Comparison of ENCODE assay signal across 1 cellular context in the genomic region with DNA sequence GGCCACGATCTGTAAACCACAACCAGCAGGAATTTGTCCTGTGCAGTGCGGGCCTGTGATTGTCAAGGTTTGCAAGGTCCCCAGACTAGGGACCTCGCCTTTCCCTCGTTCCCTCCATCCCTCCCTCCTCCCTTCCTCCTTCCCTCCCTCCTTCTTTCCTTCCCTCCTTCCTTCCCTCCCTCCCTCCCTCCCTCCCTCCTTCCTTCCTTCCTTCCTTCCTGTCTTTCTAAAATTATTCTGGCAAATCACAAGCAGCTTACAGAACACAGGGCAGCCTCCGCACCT.
TF ChIP-seq lines count a peak whose summit lies in the region.

No MANE protein-coding gene starts in this region.

TF ChIP-seq in GM23338, 12 proteins besides CTCF, POLR2A, EP300 and RAD21 (continued from another document):
- TF ChIP-seq, protein P1, sequence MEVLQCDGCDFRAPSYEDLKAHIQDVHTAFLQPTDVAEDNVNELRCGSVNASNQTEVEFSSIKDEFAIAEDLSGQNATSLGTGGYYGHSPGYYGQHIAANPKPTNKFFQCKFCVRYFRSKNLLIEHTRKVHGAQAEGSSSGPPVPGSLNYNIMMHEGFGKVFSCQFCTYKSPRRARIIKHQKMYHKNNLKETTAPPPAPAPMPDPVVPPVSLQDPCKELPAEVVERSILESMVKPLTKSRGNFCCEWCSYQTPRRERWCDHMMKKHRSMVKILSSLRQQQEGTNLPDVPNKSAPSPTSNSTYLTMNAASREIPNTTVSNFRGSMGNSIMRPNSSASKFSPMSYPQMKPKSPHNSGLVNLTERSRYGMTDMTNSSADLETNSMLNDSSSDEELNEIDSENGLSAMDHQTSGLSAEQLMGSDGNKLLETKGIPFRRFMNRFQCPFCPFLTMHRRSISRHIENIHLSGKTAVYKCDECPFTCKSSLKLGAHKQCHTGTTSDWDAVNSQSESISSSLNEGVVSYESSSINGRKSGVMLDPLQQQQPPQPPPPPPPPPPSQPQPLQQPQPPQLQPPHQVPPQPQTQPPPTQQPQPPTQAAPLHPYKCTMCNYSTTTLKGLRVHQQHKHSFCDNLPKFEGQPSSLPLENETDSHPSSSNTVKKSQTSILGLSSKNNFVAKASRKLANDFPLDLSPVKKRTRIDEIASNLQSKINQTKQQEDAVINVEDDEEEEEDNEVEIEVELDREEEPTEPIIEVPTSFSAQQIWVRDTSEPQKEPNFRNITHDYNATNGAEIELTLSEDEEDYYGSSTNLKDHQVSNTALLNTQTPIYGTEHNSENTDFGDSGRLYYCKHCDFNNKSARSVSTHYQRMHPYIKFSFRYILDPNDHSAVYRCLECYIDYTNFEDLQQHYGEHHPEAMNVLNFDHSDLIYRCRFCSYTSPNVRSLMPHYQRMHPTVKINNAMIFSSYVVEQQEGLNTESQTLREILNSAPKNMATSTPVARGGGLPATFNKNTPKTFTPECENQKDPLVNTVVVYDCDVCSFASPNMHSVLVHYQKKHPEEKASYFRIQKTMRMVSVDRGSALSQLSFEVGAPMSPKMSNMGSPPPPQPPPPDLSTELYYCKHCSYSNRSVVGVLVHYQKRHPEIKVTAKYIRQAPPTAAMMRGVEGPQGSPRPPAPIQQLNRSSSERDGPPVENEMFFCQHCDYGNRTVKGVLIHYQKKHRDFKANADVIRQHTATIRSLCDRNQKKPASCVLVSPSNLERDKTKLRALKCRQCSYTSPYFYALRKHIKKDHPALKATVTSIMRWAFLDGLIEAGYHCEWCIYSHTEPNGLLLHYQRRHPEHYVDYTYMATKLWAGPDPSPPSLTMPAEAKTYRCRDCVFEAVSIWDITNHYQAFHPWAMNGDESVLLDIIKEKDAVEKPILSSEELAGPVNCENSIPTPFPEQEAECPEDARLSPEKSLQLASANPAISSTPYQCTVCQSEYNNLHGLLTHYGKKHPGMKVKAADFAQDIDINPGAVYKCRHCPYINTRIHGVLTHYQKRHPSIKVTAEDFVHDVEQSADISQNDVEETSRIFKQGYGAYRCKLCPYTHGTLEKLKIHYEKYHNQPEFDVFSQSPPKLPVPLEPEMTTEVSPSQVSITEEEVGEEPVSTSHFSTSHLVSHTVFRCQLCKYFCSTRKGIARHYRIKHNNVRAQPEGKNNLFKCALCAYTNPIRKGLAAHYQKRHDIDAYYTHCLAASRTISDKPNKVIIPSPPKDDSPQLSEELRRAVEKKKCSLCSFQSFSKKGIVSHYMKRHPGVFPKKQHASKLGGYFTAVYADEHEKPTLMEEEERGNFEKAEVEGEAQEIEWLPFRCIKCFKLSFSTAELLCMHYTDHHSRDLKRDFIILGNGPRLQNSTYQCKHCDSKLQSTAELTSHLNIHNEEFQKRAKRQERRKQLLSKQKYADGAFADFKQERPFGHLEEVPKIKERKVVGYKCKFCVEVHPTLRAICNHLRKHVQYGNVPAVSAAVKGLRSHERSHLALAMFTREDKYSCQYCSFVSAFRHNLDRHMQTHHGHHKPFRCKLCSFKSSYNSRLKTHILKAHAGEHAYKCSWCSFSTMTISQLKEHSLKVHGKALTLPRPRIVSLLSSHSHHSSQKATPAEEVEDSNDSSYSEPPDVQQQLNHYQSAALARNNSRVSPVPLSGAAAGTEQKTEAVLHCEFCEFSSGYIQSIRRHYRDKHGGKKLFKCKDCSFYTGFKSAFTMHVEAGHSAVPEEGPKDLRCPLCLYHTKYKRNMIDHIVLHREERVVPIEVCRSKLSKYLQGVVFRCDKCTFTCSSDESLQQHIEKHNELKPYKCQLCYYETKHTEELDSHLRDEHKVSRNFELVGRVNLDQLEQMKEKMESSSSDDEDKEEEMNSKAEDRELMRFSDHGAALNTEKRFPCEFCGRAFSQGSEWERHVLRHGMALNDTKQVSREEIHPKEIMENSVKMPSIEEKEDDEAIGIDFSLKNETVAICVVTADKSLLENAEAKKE (CRISPR knock-in tag; IDR thresholded peaks at IDR 0.05) = no peak
- TF ChIP-seq POLR2AphosphoS5 (IDR thresholded peaks at IDR 0.05; ENCODE audit: low read depth) (no peak), ZNF331 (CRISPR knock-in tag; IDR thresholded peaks at IDR 0.05; ENCODE audit: low read depth) (no peak), ZNF114 (CRISPR knock-in tag; IDR thresholded peaks at IDR 0.05) (no peak), STAT1 (IDR thresholded peaks at IDR 0.05; ENCODE audit: unreplicated experiment) (no peak), EZH2 (IDR thresholded peaks at IDR 0.05; ENCODE audit: low read depth, unreplicated experiment) (no peak), EZH2phosphoT487 (IDR thresholded peaks at IDR 0.05; ENCODE audit: unreplicated experiment) (no peak), CREB1 (CRISPR knock-in tag; IDR thresholded peaks at IDR 0.05; ENCODE audit: low read depth) (no peak), NANOG (IDR thresholded peaks at IDR 0.05; ENCODE audit: borderline replicate concordance) (no peak)
- TF ChIP-seq, protein P2, sequence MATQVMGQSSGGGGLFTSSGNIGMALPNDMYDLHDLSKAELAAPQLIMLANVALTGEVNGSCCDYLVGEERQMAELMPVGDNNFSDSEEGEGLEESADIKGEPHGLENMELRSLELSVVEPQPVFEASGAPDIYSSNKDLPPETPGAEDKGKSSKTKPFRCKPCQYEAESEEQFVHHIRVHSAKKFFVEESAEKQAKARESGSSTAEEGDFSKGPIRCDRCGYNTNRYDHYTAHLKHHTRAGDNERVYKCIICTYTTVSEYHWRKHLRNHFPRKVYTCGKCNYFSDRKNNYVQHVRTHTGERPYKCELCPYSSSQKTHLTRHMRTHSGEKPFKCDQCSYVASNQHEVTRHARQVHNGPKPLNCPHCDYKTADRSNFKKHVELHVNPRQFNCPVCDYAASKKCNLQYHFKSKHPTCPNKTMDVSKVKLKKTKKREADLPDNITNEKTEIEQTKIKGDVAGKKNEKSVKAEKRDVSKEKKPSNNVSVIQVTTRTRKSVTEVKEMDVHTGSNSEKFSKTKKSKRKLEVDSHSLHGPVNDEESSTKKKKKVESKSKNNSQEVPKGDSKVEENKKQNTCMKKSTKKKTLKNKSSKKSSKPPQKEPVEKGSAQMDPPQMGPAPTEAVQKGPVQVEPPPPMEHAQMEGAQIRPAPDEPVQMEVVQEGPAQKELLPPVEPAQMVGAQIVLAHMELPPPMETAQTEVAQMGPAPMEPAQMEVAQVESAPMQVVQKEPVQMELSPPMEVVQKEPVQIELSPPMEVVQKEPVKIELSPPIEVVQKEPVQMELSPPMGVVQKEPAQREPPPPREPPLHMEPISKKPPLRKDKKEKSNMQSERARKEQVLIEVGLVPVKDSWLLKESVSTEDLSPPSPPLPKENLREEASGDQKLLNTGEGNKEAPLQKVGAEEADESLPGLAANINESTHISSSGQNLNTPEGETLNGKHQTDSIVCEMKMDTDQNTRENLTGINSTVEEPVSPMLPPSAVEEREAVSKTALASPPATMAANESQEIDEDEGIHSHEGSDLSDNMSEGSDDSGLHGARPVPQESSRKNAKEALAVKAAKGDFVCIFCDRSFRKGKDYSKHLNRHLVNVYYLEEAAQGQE (IDR thresholded peaks at IDR 0.05; ENCODE audit: unreplicated experiment) = no peak
- TF ChIP-seq, protein P3, sequence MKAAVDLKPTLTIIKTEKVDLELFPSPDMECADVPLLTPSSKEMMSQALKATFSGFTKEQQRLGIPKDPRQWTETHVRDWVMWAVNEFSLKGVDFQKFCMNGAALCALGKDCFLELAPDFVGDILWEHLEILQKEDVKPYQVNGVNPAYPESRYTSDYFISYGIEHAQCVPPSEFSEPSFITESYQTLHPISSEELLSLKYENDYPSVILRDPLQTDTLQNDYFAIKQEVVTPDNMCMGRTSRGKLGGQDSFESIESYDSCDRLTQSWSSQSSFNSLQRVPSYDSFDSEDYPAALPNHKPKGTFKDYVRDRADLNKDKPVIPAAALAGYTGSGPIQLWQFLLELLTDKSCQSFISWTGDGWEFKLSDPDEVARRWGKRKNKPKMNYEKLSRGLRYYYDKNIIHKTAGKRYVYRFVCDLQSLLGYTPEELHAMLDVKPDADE (IDR thresholded peaks at IDR 0.05) = no peak
